In genomic region chr3:146172586-146172985, GRCh38 we compare ENCODE assay signal across 36 cellular contexts.
"Had no signal": no experiment of that assay in that cellular context is flagged by ENCODE, and none has a peak within 500 bp of the region (broad histone marks: within the 10 kb centered on the region; RNA-seq: fewer than 3 reads in every experiment).

No MANE protein-coding gene starts in this region.

- H3K4me3 Mint-ChIP-seq: activated CD4-positive, alpha-beta memory T cell treated with anti-CD3 and anti-CD28 coated beads for 36 hours; activated CD4-positive, alpha-beta T cell treated with anti-CD3 and anti-CD28 coated beads for 36 hours; activated CD4-positive, alpha-beta T cell treated with anti-CD3 and anti-CD28 coated beads, Interleukin-2, amount 10 ng/mL, durations not matched to agents 24 days and 14 days; activated CD8-positive, alpha-beta memory T cell treated with anti-CD3 and anti-CD28 coated beads, Interleukin-2, amount 10 ng/mL, durations not matched to agents 7 days and 5 days; activated CD8-positive, alpha-beta T cell treated with anti-CD3 and anti-CD28 coated beads, Interleukin-2, amount 10 ng/mL, durations not matched to agents 7 days and 5 days; activated naive CD4-positive, alpha-beta T cell treated with anti-CD3 and anti-CD28 coated beads for 36 hours; activated naive CD4-positive, alpha-beta T cell treated with anti-CD3 and anti-CD28 coated beads, Interleukin-2, amount 50 U/mL, for 24 hours; activated naive CD8-positive, alpha-beta T cell treated with anti-CD3 and anti-CD28 coated beads for 36 hours; activated naive CD8-positive, alpha-beta T cell treated with anti-CD3 and anti-CD28 coated beads, Interleukin-2, amount 50 U/mL, for 24 hours; activated T-helper 1 cell treated with anti-CD3 and anti-CD28 coated beads, Interleukin-12 subunit alpha, Interleukin-12 subunit beta, Interleukin-2, Interleukin-4 antibody, amounts not matched to agents 30 ng/mL and 10 ng/mL and 1 ng/mL, durations not matched to agents 14 hours and 24 hours and 36 hours; brain; dendritic cell treated with granulocyte-macrophage colony-stimulating factor and Interleukin-4, amounts not matched to agents 40 ng/mL and 50 ng/mL, for 4 days; endodermal cell had no signal

- H3K27me3 ChIP-seq: adrenal gland, ascending aorta, breast epithelium, cardiac muscle cell, dorsolateral prefrontal cortex, foreskin keratinocyte, gastrocnemius medialis, heart left ventricle had no signal

- H3K27me3 Mint-ChIP-seq: activated CD8-positive, alpha-beta memory T cell treated with anti-CD3 and anti-CD28 coated beads, Interleukin-2, amount 10 ng/mL, durations not matched to agents 7 days and 5 days; dendritic cell treated with granulocyte-macrophage colony-stimulating factor and Interleukin-4, amounts not matched to agents 40 ng/mL and 50 ng/mL, for 4 days had no signal

- H3K4me1 ChIP-seq: adrenal gland, breast epithelium, foreskin keratinocyte, gastrocnemius medialis had no signal

- H3K9me3 Mint-ChIP-seq: activated CD4-positive, alpha-beta memory T cell treated with anti-CD3 and anti-CD28 coated beads for 36 hours; activated CD4-positive, alpha-beta T cell treated with anti-CD3 and anti-CD28 coated beads, Interleukin-2, amount 10 ng/mL, durations not matched to agents 24 days and 14 days; activated naive CD4-positive, alpha-beta T cell treated with anti-CD3 and anti-CD28 coated beads for 36 hours; activated naive CD4-positive, alpha-beta T cell treated with anti-CD3 and anti-CD28 coated beads, Interleukin-2, amount 50 U/mL, for 24 hours; activated naive CD8-positive, alpha-beta T cell treated with anti-CD3 and anti-CD28 coated beads for 36 hours; activated naive CD8-positive, alpha-beta T cell treated with anti-CD3 and anti-CD28 coated beads, Interleukin-2, amount 50 U/mL, for 24 hours; activated T-helper 1 cell treated with anti-CD3 and anti-CD28 coated beads, Interleukin-12 subunit alpha, Interleukin-12 subunit beta, Interleukin-2, Interleukin-4 antibody, amounts not matched to agents 30 ng/mL and 10 ng/mL and 1 ng/mL, durations not matched to agents 14 hours and 24 hours and 36 hours; activated T-helper 2 cell treated with anti-CD3 and anti-CD28 coated beads, Interferon-gamma antibody, Interleukin-2, Interleukin-4, amounts not matched to agents 10 μg/mL and 5 μg/mL and 100 μg/mL, durations not matched to agents 14 hours and 24 hours and 36 hours; dendritic cell treated with granulocyte-macrophage colony-stimulating factor and Interleukin-4, amounts not matched to agents 40 ng/mL and 50 ng/mL, for 4 days; endodermal cell had no signal

- H3K27ac Mint-ChIP-seq: activated CD4-positive, alpha-beta memory T cell treated with anti-CD3 and anti-CD28 coated beads for 36 hours; activated CD4-positive, alpha-beta T cell treated with anti-CD3 and anti-CD28 coated beads for 36 hours; activated CD4-positive, alpha-beta T cell treated with anti-CD3 and anti-CD28 coated beads, Interleukin-2, amount 10 ng/mL, durations not matched to agents 24 days and 14 days; activated CD8-positive, alpha-beta memory T cell treated with anti-CD3 and anti-CD28 coated beads, Interleukin-2, amount 10 ng/mL, durations not matched to agents 7 days and 5 days; activated CD8-positive, alpha-beta T cell treated with anti-CD3 and anti-CD28 coated beads, Interleukin-2, amount 10 ng/mL, durations not matched to agents 7 days and 5 days; activated naive CD4-positive, alpha-beta T cell treated with anti-CD3 and anti-CD28 coated beads for 36 hours; activated naive CD4-positive, alpha-beta T cell treated with anti-CD3 and anti-CD28 coated beads, Interleukin-2, amount 50 U/mL, for 24 hours; activated naive CD8-positive, alpha-beta T cell treated with anti-CD3 and anti-CD28 coated beads for 36 hours; activated naive CD8-positive, alpha-beta T cell treated with anti-CD3 and anti-CD28 coated beads, Interleukin-2, amount 50 U/mL, for 24 hours; activated T-helper 1 cell treated with anti-CD3 and anti-CD28 coated beads, Interleukin-12 subunit alpha, Interleukin-12 subunit beta, Interleukin-2, Interleukin-4 antibody, amounts not matched to agents 30 ng/mL and 10 ng/mL and 1 ng/mL, durations not matched to agents 14 hours and 24 hours and 36 hours; activated T-helper 2 cell treated with anti-CD3 and anti-CD28 coated beads, Interferon-gamma antibody, Interleukin-2, Interleukin-4, amounts not matched to agents 10 μg/mL and 5 μg/mL and 100 μg/mL, durations not matched to agents 14 hours and 24 hours and 36 hours; brain; dendritic cell treated with granulocyte-macrophage colony-stimulating factor and Interleukin-4, amounts not matched to agents 40 ng/mL and 50 ng/mL, for 4 days; endodermal cell had no signal

- H3K4me3 ChIP-seq: adrenal gland, ascending aorta, breast epithelium, cardiac muscle cell, coronary artery, dorsolateral prefrontal cortex, gastrocnemius medialis, heart left ventricle had no signal

- ATAC-seq: activated CD4-positive, alpha-beta T cell treated with anti-CD3 and anti-CD28 coated beads for 36 hours; activated CD8-positive, alpha-beta memory T cell treated with anti-CD3 and anti-CD28 coated beads, Interleukin-2, amount 10 ng/mL, durations not matched to agents 7 days and 5 days; activated CD8-positive, alpha-beta T cell treated with anti-CD3 and anti-CD28 coated beads, Interleukin-2, amount 10 ng/mL, durations not matched to agents 7 days and 5 days; activated naive CD8-positive, alpha-beta T cell treated with anti-CD3 and anti-CD28 coated beads, Interleukin-2, amount 50 U/mL, for 24 hours; esophagus mucosa; foreskin keratinocyte; gastrocnemius medialis; heart left ventricle had no signal

- H3K4me1 Mint-ChIP-seq: activated CD4-positive, alpha-beta T cell treated with anti-CD3 and anti-CD28 coated beads for 36 hours; activated CD4-positive, alpha-beta T cell treated with anti-CD3 and anti-CD28 coated beads, Interleukin-2, amount 10 ng/mL, durations not matched to agents 24 days and 14 days; activated CD8-positive, alpha-beta memory T cell treated with anti-CD3 and anti-CD28 coated beads, Interleukin-2, amount 10 ng/mL, durations not matched to agents 7 days and 5 days; activated naive CD4-positive, alpha-beta T cell treated with anti-CD3 and anti-CD28 coated beads, Interleukin-2, amount 50 U/mL, for 24 hours; activated naive CD8-positive, alpha-beta T cell treated with anti-CD3 and anti-CD28 coated beads for 36 hours; activated naive CD8-positive, alpha-beta T cell treated with anti-CD3 and anti-CD28 coated beads, Interleukin-2, amount 50 U/mL, for 24 hours; brain; endodermal cell had no signal

- H3K9me3 ChIP-seq: adrenal gland, ascending aorta, breast epithelium, gastrocnemius medialis, heart left ventricle had no signal

- H3K27ac ChIP-seq: adrenal gland, ascending aorta, breast epithelium, cardiac muscle cell, coronary artery, dorsolateral prefrontal cortex, foreskin keratinocyte, gastrocnemius medialis, heart left ventricle had no signal

- H3K36me3 Mint-ChIP-seq: activated CD4-positive, alpha-beta memory T cell treated with anti-CD3 and anti-CD28 coated beads for 36 hours; activated CD8-positive, alpha-beta memory T cell treated with anti-CD3 and anti-CD28 coated beads, Interleukin-2, amount 10 ng/mL, durations not matched to agents 7 days and 5 days; activated naive CD4-positive, alpha-beta T cell treated with anti-CD3 and anti-CD28 coated beads, Interleukin-2, amount 50 U/mL, for 24 hours; activated naive CD8-positive, alpha-beta T cell treated with anti-CD3 and anti-CD28 coated beads for 36 hours; brain had no signal

- H3K36me3 ChIP-seq: adrenal gland, ascending aorta, breast epithelium, cardiac muscle cell, gastrocnemius medialis, heart left ventricle had no signal

- DNase-seq: activated CD4-positive, alpha-beta memory T cell treated with anti-CD3 and anti-CD28 coated beads for 36 hours; activated CD4-positive, alpha-beta T cell treated with anti-CD3 and anti-CD28 coated beads for 36 hours; activated CD4-positive, alpha-beta T cell treated with anti-CD3 and anti-CD28 coated beads, Interleukin-2, amount 10 ng/mL, durations not matched to agents 24 days and 14 days; activated CD4-positive, CD25-positive, alpha-beta regulatory T cell; activated CD4-positive, CD25-positive, alpha-beta regulatory T cell treated with anti-CD3 and anti-CD28 coated beads, Interleukin-2, amount 50 U/mL, for 72 hours; activated CD8-positive, alpha-beta memory T cell treated with anti-CD3 and anti-CD28 coated beads, Interleukin-2, amount 10 ng/mL, durations not matched to agents 7 days and 5 days; activated CD8-positive, alpha-beta memory T cell treated with anti-CD3 and anti-CD28 coated beads, Interleukin-2, amount 50 U/mL, for 4 hours; activated CD8-positive, alpha-beta T cell treated with anti-CD3 and anti-CD28 coated beads, Interleukin-2, amount 10 ng/mL, durations not matched to agents 7 days and 5 days; activated effector memory CD4-positive, alpha-beta T cell treated with anti-CD3 and anti-CD28 coated beads, Interleukin-2, amount 50 U/mL, for 16 hours; activated naive CD4-positive, alpha-beta T cell treated with anti-CD3 and anti-CD28 coated beads for 36 hours; activated naive CD8-positive, alpha-beta T cell treated with anti-CD3 and anti-CD28 coated beads for 36 hours; activated naive CD8-positive, alpha-beta T cell treated with anti-CD3 and anti-CD28 coated beads, Interleukin-2, amount 50 U/mL, for 24 hours; activated T-cell treated with anti-CD3 and anti-CD28 coated beads, Interleukin-2, amount 50 U/mL, for 1 hour; activated T-cell treated with anti-CD3 and anti-CD28 coated beads, Interleukin-2, amount 50 U/mL, for 48 hours; adrenal gland; amygdala; central memory CD4-positive, alpha-beta T cell; cerebellar nuclear complex; dorsolateral prefrontal cortex; effector memory CD4-positive, alpha-beta T cell; endodermal cell; foreskin keratinocyte; gastrocnemius medialis; glutamatergic neuron; heart left ventricle; T-helper 2 cell had no signal
